8 cellular contexts compared by ENCODE assay signal in genomic region chr3:52820741-52821140, GRCh38. TPM values are rescaled to one million over a fixed set of nuclear protein-coding genes. Genes with fewer than 3 reads are reported as not detected.
DNase-seq lines count a peak whose midpoint lies in the region; ATAC-seq and TF ChIP-seq lines count a peak whose summit lies in the region.

No MANE protein-coding gene starts in this region.

- TF ChIP-seq POLR2A in esophagus muscularis mucosa (IDR thresholded peaks at IDR 0.05; ENCODE audit: low read depth) = no peak

- POLR2A ChIA-PET in PC-9 (lab: Charles Lee; ENCODE audit: unreplicated experiment) = no interaction called here

- TF ChIP-seq CTCF in heart right ventricle (IDR thresholded peaks at IDR 0.05) (peak in 7 of 9 donors; percentile 32 to 51 (median 34)), PC-9 (conservative IDR thresholded peaks at IDR 0.05) (peak; percentile 65), esophagus muscularis mucosa (IDR thresholded peaks at IDR 0.05) (peak in 2 of 3 experiments; percentile 20 to 45)

- DNase-seq in heart right ventricle (no peak), left ventricle myocardium superior (no peak), PC-9 (peak in 1 of 2 experiments; percentile 16), esophagus muscularis mucosa (ENCODE audit: extremely low spot score) (no peak), putamen (ENCODE audit: low spot score) (no peak)
- peak; percentile 18 for DNase-seq in stimulated activated CD4-positive, alpha-beta T cell treated with anti-CD3 and anti-CD28 coated beads, Interleukin-4, amount 100 ng/mL, for 24 hours

- intact Hi-C loops in heart right ventricle (cut with DNase I) = no loop called here
- intact Hi-C loops in left ventricle myocardium superior (cut with micrococcal nuclease) = no loop called here
- intact Hi-C loops in PC-9 (cut with micrococcal nuclease; ENCODE audit: unreplicated experiment) = no loop called here
- intact Hi-C loops in esophagus muscularis mucosa (cut with DNase I) = no loop called here

- H3K27ac ChIP-seq in heart right ventricle (no peak overlapping the region), PC-9 (no peak overlapping the region), esophagus muscularis mucosa (replicated peaks in 1 of 4) (no peak overlapping the region)

- no peak overlapping the region for H3K4me2 ChIP-seq in PC-9

- ATAC-seq in heart right ventricle (no peak), left ventricle myocardium superior (no peak), HG02642 (IDR thresholded peaks at IDR 0.05; ENCODE audit: poor library complexity, unreplicated experiment) (no peak), HG02678 (IDR thresholded peaks at IDR 0.05; ENCODE audit: unreplicated experiment) (no peak)

- H3K36me3 ChIP-seq in heart right ventricle (peaks cover 0 to 54% (median 0%) of the 10 kb centered on the region in 9 donors), PC-9 (ENCODE audit: low read depth) (no peaks in the 10 kb centered on the region), esophagus muscularis mucosa (peaks cover 6 to 36% (median 21%) of the 10 kb centered on the region in 4 donors)

- no peaks in the 10 kb centered on the region for H3K9me2 ChIP-seq in PC-9 (ENCODE audit: insufficient read depth)

- 61 to 66% methylated on average over 10 of the region's 10 CpGs for WGBS in heart right ventricle, 2 donors
- 60% methylated on average over 9 of the region's 10 CpGs for WGBS in esophagus muscularis mucosa

- no peak for TF ChIP-seq EP300 in esophagus muscularis mucosa (IDR thresholded peaks at IDR 0.05)

- H3K9me3 ChIP-seq in heart right ventricle (no peaks in the 10 kb centered on the region), PC-9 (ENCODE audit: insufficient read depth, low read depth) (no peaks in the 10 kb centered on the region), esophagus muscularis mucosa (no peaks in the 10 kb centered on the region)

- no peaks in the 10 kb centered on the region for H3K27me3 ChIP-seq in heart right ventricle
- no peaks in the 10 kb centered on the region for H3K27me3 ChIP-seq in PC-9 (ENCODE audit: insufficient read depth, low read depth)
- no peaks in the 10 kb centered on the region for H3K27me3 ChIP-seq in esophagus muscularis mucosa

- H3K79me2 ChIP-seq in PC-9 (ENCODE audit: low read depth) = no peaks in the 10 kb centered on the region

- H2AFZ ChIP-seq in PC-9 = no peak overlapping the region

- H3K4me3 ChIP-seq in heart right ventricle (no peak overlapping the region), PC-9 (no peak overlapping the region), esophagus muscularis mucosa (no peak overlapping the region)

- H3K4me1 ChIP-seq in heart right ventricle = no peaks in the 10 kb centered on the region
- no peaks in the 10 kb centered on the region for H3K4me1 ChIP-seq in PC-9 (replicated peaks; ENCODE audit: insufficient read depth)
- H3K4me1 ChIP-seq in esophagus muscularis mucosa = no peaks in the 10 kb centered on the region

- H4K20me1 ChIP-seq in PC-9 (ENCODE audit: insufficient read depth) = no peaks in the 10 kb centered on the region

- no TSS peak for BruUV-seq in PC-9 (replicated peaks; lab: Mats Ljungman, UMichigan)

- CTCF ChIA-PET in PC-9 (lab: Charles Lee) = no interaction called here

- no peaks in the 10 kb centered on the region for H3F3A ChIP-seq in PC-9 (ENCODE audit: insufficient read depth, low read depth)

RNA-seq across cellular contexts. Expression of gene ITIH4, which starts 9.7 kb away (rescaled TPM):
- total RNA-seq in heart right ventricle (1 to 10 TPM; 2.3 to 9.3 (median 4.3) TPM), left ventricle myocardium superior (4.1 TPM), PC-9 (2021) (2.5 and 3.2 TPM in 2 replicates), esophagus muscularis mucosa (1 to 10 TPM; 2.0 to 4.6 (median 2.8) TPM)
- 10 to 100 TPM in 1 of 2 donors, 1 to 10 TPM in 1; 1.5 to 17.9 TPM for polyA plus RNA-seq in heart right ventricle

RNA-seq across cellular contexts. Expression of gene MUSTN1, which starts 14.1 kb away (rescaled TPM):
- 10 to 100 TPM; 13.0 to 91.1 (median 37.5) TPM for total RNA-seq in heart right ventricle
- polyA plus RNA-seq in heart right ventricle = 100 to 1,000 TPM in 1 of 2 donors, 10 to 100 TPM in 1; 59.6 to 182 TPM
- 10.9 TPM for total RNA-seq in left ventricle myocardium superior
- 1.8 TPM in 1 of 2 replicates, not detected in the other for total RNA-seq in PC-9 (2021)
- total RNA-seq in esophagus muscularis mucosa = 10 to 100 TPM in 3 of 4 donors, 1 to 10 TPM in 1; 6.6 to 17.7 (median 12.5) TPM

RNA-seq across cellular contexts. Expression of gene ITIH3, which starts 26.1 kb away (rescaled TPM):
- total RNA-seq in heart right ventricle (under 1 TPM; 0.13 to 0.97 (median 0.41) TPM), left ventricle myocardium superior (not detected), PC-9 (2021) (not detected in 2 replicates), esophagus muscularis mucosa (1 to 10 TPM in 2 of 4 donors, under 1 TPM in 2; 0.83 to 3.2 (median 1.5) TPM)
- polyA plus RNA-seq in heart right ventricle = 1 to 10 TPM; 1.0 to 1.3 TPM

RNA-seq across cellular contexts. Expression of gene ITIH1, which starts 43.3 kb away (rescaled TPM):
- total RNA-seq in heart right ventricle (not detected), left ventricle myocardium superior (not detected), PC-9 (2021) (not detected in 2 replicates), esophagus muscularis mucosa (not detected)
- under 1 TPM in 1 of 2 donors, not detected in 1; 0.13 TPM for polyA plus RNA-seq in heart right ventricle

RNA-seq across cellular contexts. Expression of gene NEK4, which starts 50.0 kb away (rescaled TPM):
- total RNA-seq in heart right ventricle (10 to 100 TPM; 12.9 to 21.4 (median 17.2) TPM), left ventricle myocardium superior (21.3 TPM), PC-9 (2021) (26.3 and 36.5 TPM in 2 replicates), esophagus muscularis mucosa (10 to 100 TPM; 19.1 to 29.2 (median 23.6) TPM)
- polyA plus RNA-seq in heart right ventricle = 1 to 10 TPM; 4.6 to 5.0 TPM
